17 cellular contexts compared by ENCODE assay signal in the genomic region with DNA sequence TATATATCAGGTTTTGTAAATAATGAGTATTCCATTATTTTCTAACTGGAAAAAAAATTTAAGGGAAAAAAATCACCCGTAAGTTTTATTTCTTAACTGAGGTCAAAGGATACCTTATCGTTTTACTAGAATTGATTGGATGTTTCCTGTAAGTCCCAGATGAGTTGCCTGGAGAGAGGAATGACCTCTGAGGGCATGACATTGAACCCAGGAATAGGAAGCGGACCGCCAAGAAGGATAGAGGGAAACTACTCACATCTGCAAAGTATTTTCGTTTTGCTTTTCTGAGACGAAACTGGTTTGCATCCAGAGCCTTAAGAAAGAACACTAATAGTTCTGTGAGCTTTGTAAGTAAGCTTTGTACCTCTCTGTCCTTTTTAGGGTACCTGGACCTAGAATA.
"Had no signal": no experiment of that assay in that cellular context is flagged by ENCODE, and none has a peak within 500 bp of the region (broad histone marks: within the 10 kb centered on the region; RNA-seq: fewer than 3 reads in every experiment).

No MANE protein-coding gene starts in this region.

- H3K9me3 Mint-ChIP-seq: activated naive CD4-positive, alpha-beta T cell treated with anti-CD3 and anti-CD28 coated beads, Interleukin-2, amount 50 U/mL, for 72 hours; T-helper 1 cell treated with Interleukin-12 subunit alpha and Interleukin-12 subunit beta and Interleukin-4 antibody, amounts not matched to agents 30 μg/mL and 1 μg/mL, for 36 hours had no signal

- H2AFZ ChIP-seq: hepatocyte, parathyroid adenoma had no signal

- ATAC-seq: activated CD4-positive, CD25-positive, alpha-beta regulatory T cell treated with anti-CD3 and anti-CD28 coated beads, Interleukin-2, amount 50 U/mL, for 24 hours; activated naive CD4-positive, alpha-beta T cell treated with anti-CD3 and anti-CD28 coated beads, Interleukin-2, amount 50 U/mL, for 72 hours; foreskin keratinocyte; left cardiac atrium; stimulated activated naive CD8-positive, alpha-beta T cell treated with anti-CD3 and anti-CD28 coated beads, Interleukin-15, Interleukin-2, amounts not matched to agents 100 U/mL and 50 U/mL, for 24 hours had no signal

- H3K4me3 Mint-ChIP-seq: T-helper 1 cell treated with Interleukin-12 subunit alpha and Interleukin-12 subunit beta and Interleukin-4 antibody, amounts not matched to agents 30 μg/mL and 1 μg/mL, for 36 hours had no signal

- H3K27ac ChIP-seq: epithelial cell of prostate, foreskin keratinocyte, hepatocyte, parathyroid adenoma, sigmoid colon, uterus had no signal

- H3K9me3 ChIP-seq: sigmoid colon, tibial nerve, uterus had no signal

- DNase-seq: activated CD8-positive, alpha-beta memory T cell treated with anti-CD3 and anti-CD28 coated beads for 24 hours; activated CD8-positive, alpha-beta memory T cell treated with anti-CD3 and anti-CD28 coated beads, Interleukin-2, amount 50 U/mL, for 48 hours; activated gamma-delta T cell treated with Interleukin-2 at 50 U/mL for 16 hours; amniotic stem cell; dorsolateral prefrontal cortex; foreskin keratinocyte; left cardiac atrium; sigmoid colon; stimulated activated naive CD8-positive, alpha-beta T cell treated with anti-CD3 and anti-CD28 coated beads, Interleukin-15, Interleukin-2, amounts not matched to agents 100 U/mL and 50 U/mL, for 24 hours; uterus had no signal

- H3K9ac ChIP-seq: parathyroid adenoma had no signal

- H3K4me2 ChIP-seq: hepatocyte had no signal

- H3K4me1 ChIP-seq: parathyroid adenoma, uterus had no signal

- H3K4me3 ChIP-seq: dorsolateral prefrontal cortex, hepatocyte, sigmoid colon, uterus had no signal

- H3K27me3 ChIP-seq: dorsolateral prefrontal cortex, foreskin keratinocyte, hepatocyte, sigmoid colon, tibial nerve, uterus had no signal

- H3K36me3 ChIP-seq: sigmoid colon, tibial nerve, uterus had no signal
